Comparison of ENCODE assay signal across 28 cellular contexts in genomic region chr19:55311797-55312196, GRCh38. TPM values are rescaled to one million over a fixed set of nuclear protein-coding genes. Genes with fewer than 3 reads are reported as not detected.
"Had no signal": no experiment of that assay in that cellular context is flagged by ENCODE, and none has a peak within 500 bp of the region (broad histone marks: within the 10 kb centered on the region; RNA-seq: fewer than 3 reads in every experiment).

No MANE protein-coding gene starts in this region.

- H3K36me3 ChIP-seq: esophagus squamous epithelium, gastrocnemius medialis, lower lobe of right lung had no signal

- H3K4me1 ChIP-seq: esophagus squamous epithelium, gastrocnemius medialis, heart right ventricle, left lung, lower lobe of right lung had no signal

- DNase-seq: effector CD8-positive, alpha-beta T cell; effector memory CD8-positive, alpha-beta T cell; endodermal cell; erythroblast; esophagus squamous epithelium; foreskin fibroblast; foreskin melanocyte; gastrocnemius medialis; head of caudate nucleus; heart right ventricle; hippocampal formation; left cardiac atrium; left lung; left ventricle myocardium superior; lower lobe of right lung; mesenchymal stem cell; mucosa of descending colon had no signal

- H3K9me3 Mint-ChIP-seq: dendritic cell treated with granulocyte-macrophage colony-stimulating factor and Interleukin-4, amounts not matched to agents 40 ng/mL and 50 ng/mL, for 4 days; effector memory CD8-positive, alpha-beta T cell; endodermal cell; mesothelial cell of epicardium had no signal

- H3K27ac Mint-ChIP-seq: dendritic cell treated with granulocyte-macrophage colony-stimulating factor and Interleukin-4, amounts not matched to agents 40 ng/mL and 50 ng/mL, for 4 days; effector memory CD8-positive, alpha-beta T cell; endodermal cell; mesothelial cell of epicardium had no signal

- H3K4me3 ChIP-seq: coronary artery, gastrocnemius medialis, heart right ventricle, left lung, lower lobe of right lung, mucosa of descending colon had no signal

- H3K4me3 Mint-ChIP-seq: dendritic cell treated with granulocyte-macrophage colony-stimulating factor and Interleukin-4, amounts not matched to agents 40 ng/mL and 50 ng/mL, for 4 days; effector memory CD8-positive, alpha-beta T cell; endodermal cell; mesothelial cell of epicardium had no signal

- H3K27me3 Mint-ChIP-seq: dendritic cell treated with granulocyte-macrophage colony-stimulating factor and Interleukin-4, amounts not matched to agents 40 ng/mL and 50 ng/mL, for 4 days; effector memory CD8-positive, alpha-beta T cell had no signal

- H3K9me3 ChIP-seq: esophagus squamous epithelium, gastrocnemius medialis, left lung, lower lobe of right lung, mucosa of descending colon had no signal

- H3K27ac ChIP-seq: coronary artery, epithelial cell of prostate, gastrocnemius medialis, heart right ventricle, left lung, lower lobe of right lung had no signal

- H3K27me3 ChIP-seq: esophagus squamous epithelium, gastrocnemius medialis, heart right ventricle, left lung had no signal

RNA-seq across cellular contexts. Expression of gene TMEM150B, which starts 13.3 kb away (rescaled TPM):
- total RNA-seq: dermis microvascular lymphatic vessel endothelial cell, esophagus mucosa, glomerular endothelial cell, kidney epithelial cell, lung microvascular endothelial cell, mesothelial cell of epicardium, myocyte had no signal

RNA-seq across cellular contexts. Expression of gene BRSK1, which starts 28.0 kb away (rescaled TPM):
- total RNA-seq: gastrocnemius medialis had no signal

RNA-seq across cellular contexts. Expression of gene COX6B2, which starts 42.7 kb away (rescaled TPM):
- total RNA-seq: dermis microvascular lymphatic vessel endothelial cell, gastrocnemius medialis, glomerular endothelial cell, heart right ventricle, left cardiac atrium, left ventricle myocardium superior, lower lobe of right lung, lung microvascular endothelial cell, mesenteric fat pad had no signal
